ENCODE assay signal across 9 cellular contexts in genomic region chr17:76732734-76733617, GRCh38. TPM values are rescaled to one million over a fixed set of nuclear protein-coding genes. Genes with fewer than 3 reads are reported as not detected.
DNase-seq lines count a peak whose midpoint lies in the region; ATAC-seq, FAIRE-seq and TF ChIP-seq lines count a peak whose summit lies in the region.
"Had no signal": no experiment of that assay in that cellular context is flagged by ENCODE, and none has a peak within 500 bp of the region (broad histone marks: within the 10 kb centered on the region; RNA-seq: fewer than 3 reads in every experiment).

No MANE protein-coding gene starts in this region.

- no peaks in the 10 kb centered on the region for H3K27me3 ChIP-seq in A673 (replicated peaks; ENCODE audit: insufficient read depth, low read depth, low read length, poor library complexity)
- H3K27me3 ChIP-seq in iPS-20b (ENCODE audit: insufficient read depth, low read length) = no peaks in the 10 kb centered on the region
- H3K27me3 ChIP-seq in H7 (ENCODE audit: control insufficient read depth, insufficient read depth, low read length) = no peaks in the 10 kb centered on the region

- intact Hi-C loops in A673 (cut with micrococcal nuclease; ENCODE audit: unreplicated experiment) = no loop called here

- POLR2A ChIA-PET in A673 (lab: Charles Lee; ENCODE audit: low non-redundant PET) = interaction anchor here (0.6 kb wide), 2 partner anchors 237 to 912 kb away, joined by 4 to 5 read pairs; no protein-coding TSS in a partner anchor

- H3K36me3 ChIP-seq in A673 (ENCODE audit: insufficient read depth, low read length, poor library complexity, severe bottlenecking) (peaks cover 65% of the 10 kb centered on the region), iPS-20b (ENCODE audit: insufficient read depth, low read depth, low read length) (peaks cover 63% of the 10 kb centered on the region), H7 (replicated peaks; ENCODE audit: control insufficient read depth, insufficient read depth, low read length) (peaks cover 33% of the 10 kb centered on the region)

- no peak for DNase-seq in A673 (ENCODE audit: low spot score)
- DNase-seq in GM12892 (ENCODE audit: insufficient read length) = no peak
- DNase-seq in T-helper 17 cell = no peak
- DNase-seq in H7 = no peak
- no peak for DNase-seq in SHP77 treated with DMSO at 0.1 percent for 48 hours (lab: John Stamatoyannopoulos, UW)
- DNase-seq: hippocampal formation had no signal

- peaks cover 15% of the 10 kb centered on the region for H3K4me1 ChIP-seq in A673 (ENCODE audit: insufficient read depth, low read length, poor library complexity, severe bottlenecking)
- peaks cover 6% of the 10 kb centered on the region; the same call in 1 of the 2 replicates for H3K4me1 ChIP-seq in iPS-20b (ENCODE audit: insufficient read depth, low read length)

- H3K27ac Mint-ChIP-seq in T-helper 17 cell = peak overlapping the region; percentile 99

- peak overlapping the region; percentile 98 for H3K27ac ChIP-seq in A673 (ENCODE audit: low read depth, low read length, poor library complexity, severe bottlenecking)
- no peak overlapping the region for H3K27ac ChIP-seq in iPS-20b (ENCODE audit: low read length)

- BruUV-seq in A673 (replicated peaks; lab: Mats Ljungman, UMichigan) = no TSS peak

- no peak for ATAC-seq in T-helper 17 cell
- no peak for ATAC-seq in GM18519 (IDR thresholded peaks at IDR 0.05; ENCODE audit: low FRiP score, unreplicated experiment)
- no peak for ATAC-seq in HG02981 (IDR thresholded peaks at IDR 0.05; ENCODE audit: unreplicated experiment)

- H3K4me3 Mint-ChIP-seq in T-helper 17 cell = peak overlapping the region; percentile 96

- peaks cover 50% of the 10 kb centered on the region for H3K4me1 Mint-ChIP-seq in T-helper 17 cell

- FAIRE-seq in GM12892 (lab: Jason Lieb, UNC) = no peak

- no peak overlapping the region for H3K9ac ChIP-seq in iPS-20b (ENCODE audit: low read depth, low read length)

- CTCF ChIA-PET in A673 (lab: Charles Lee) = no interaction called here

- H3K36me3 Mint-ChIP-seq in T-helper 17 cell (ENCODE audit: low read depth) = peaks cover 12% of the 10 kb centered on the region

- TF ChIP-seq CTCF in A673 (conservative IDR thresholded peaks at IDR 0.05; ENCODE audit: low read depth, low read length) = no peak

- H3K9me3 ChIP-seq in A673 (ENCODE audit: low read depth, low read length, poor library complexity, severe bottlenecking) = no peaks in the 10 kb centered on the region
- H3K9me3 ChIP-seq in T-helper 17 cell (ENCODE audit: control insufficient read depth, low read length, poor library complexity, severe bottlenecking) = peaks cover 6% of the 10 kb centered on the region
- no peaks in the 10 kb centered on the region for H3K9me3 ChIP-seq in iPS-20b (ENCODE audit: insufficient read depth, low read depth, low read length)

- peak; percentile 3; the same call in 1 of the 2 replicates for TF ChIP-seq POLR2A in GM12892 (IDR thresholded peaks at IDR 0.05; ENCODE audit: low read depth, low read length)

- H3K27me3 Mint-ChIP-seq in T-helper 17 cell = no peaks in the 10 kb centered on the region

- peak overlapping the region; percentile 77 for H3K4me3 ChIP-seq in A673 (ENCODE audit: low read depth, low read length, poor library complexity, severe bottlenecking)
- peak overlapping the region; percentile 92 for H3K4me3 ChIP-seq in iPS-20b (ENCODE audit: low read length)
- H3K4me3 ChIP-seq in H7 (ENCODE audit: insufficient read depth, low read depth, low read length) = no peak overlapping the region

RNA-seq across cellular contexts. Expression of gene SRSF2, which starts 4.2 kb away (rescaled TPM):
- 406 and 440 TPM in 2 replicates for total RNA-seq in A673 (2021)
- 250 TPM for polyA plus RNA-seq in GM12892 (2012; ENCODE audit: missing spikeins)
- 100 to 1,000 TPM; 351 to 393 TPM for total RNA-seq in T-helper 17 cell
- 327 and 489 TPM in 2 replicates for total RNA-seq in H7 (2014; rRNA removed; shearing (Covaris generic))

RNA-seq across cellular contexts. Expression of gene MFSD11, which starts 4.9 kb away (rescaled TPM):
- total RNA-seq in A673 (2021) (37.4 and 38.8 TPM in 2 replicates), T-helper 17 cell (10 to 100 TPM; 29.4 to 36.7 TPM)
- 10.9 TPM for polyA plus RNA-seq in GM12892 (2012; ENCODE audit: missing spikeins)
- 11.1 and 16.5 TPM in 2 replicates for total RNA-seq in H7 (2014; rRNA removed; shearing (Covaris generic))

RNA-seq across cellular contexts. Expression of gene METTL23, which starts 6.3 kb away (rescaled TPM):
- total RNA-seq in A673 (2021) (42.4 and 46.0 TPM in 2 replicates), T-helper 17 cell (10 to 100 TPM; 35.1 to 36.2 TPM)
- 40.1 TPM for polyA plus RNA-seq in GM12892 (2012; ENCODE audit: missing spikeins)
- total RNA-seq in H7 (2014; rRNA removed; shearing (Covaris generic)) = 50.0 and 54.4 TPM in 2 replicates

RNA-seq across cellular contexts. Expression of gene JMJD6, which starts 6.6 kb away (rescaled TPM):
- total RNA-seq in A673 (2021) (66.9 and 77.6 TPM in 2 replicates), T-helper 17 cell (100 to 1,000 TPM; 124 to 137 TPM)
- 23.8 TPM for polyA plus RNA-seq in GM12892 (2012; ENCODE audit: missing spikeins)
- total RNA-seq in H7 (2014; rRNA removed; shearing (Covaris generic)) = 16.5 and 16.8 TPM in 2 replicates

RNA-seq across cellular contexts. Expression of gene MXRA7, which starts 22.2 kb away (rescaled TPM):
- total RNA-seq in A673 (2021) (61.5 and 62.8 TPM in 2 replicates), T-helper 17 cell (1 to 10 TPM; 5.7 to 8.0 TPM)
- 1.00 TPM for polyA plus RNA-seq in GM12892 (2012; ENCODE audit: missing spikeins)
- total RNA-seq in H7 (2014; rRNA removed; shearing (Covaris generic)) = 38.2 and 59.3 TPM in 2 replicates
